In genomic region chr3:13046569-13047279, GRCh38 we compare ENCODE assay signal across 8 cellular contexts. TPM values are rescaled to one million over a fixed set of nuclear protein-coding genes. Genes with fewer than 3 reads are reported as not detected.
DNase-seq lines count a peak whose midpoint lies in the region; ATAC-seq lines count a peak whose summit lies in the region.

No MANE protein-coding gene starts in this region.

- H2AFZ ChIP-seq in trophoblast cell (ENCODE audit: insufficient read depth, low read length, poor library complexity), result no peak overlapping the region

- H3K4me3 ChIP-seq in naive thymus-derived CD4-positive, alpha-beta T cell (ENCODE audit: low read length), result no peak overlapping the region
- no peak overlapping the region for H3K4me3 ChIP-seq in trophoblast cell (ENCODE audit: low read depth, low read length)

- H3K4me3 Mint-ChIP-seq in naive thymus-derived CD4-positive, alpha-beta T cell, result peak overlapping the region in 2 of 10 donors; percentile 32 to 41

- no peak overlapping the region for H4K8ac ChIP-seq in trophoblast cell (ENCODE audit: low read depth, low read length)

- no peak for DNase-seq in naive thymus-derived CD4-positive, alpha-beta T cell
- no peak for DNase-seq in left ventricle myocardium superior
- no peak for DNase-seq in trophoblast cell
- DNase-seq in EL, result no peak

- no peak overlapping the region for H2BK5ac ChIP-seq in trophoblast cell (ENCODE audit: low read depth, low read length, poor library complexity)

- H3K36me3 Mint-ChIP-seq in naive thymus-derived CD4-positive, alpha-beta T cell, result no peaks in the 10 kb centered on the region

- POLR2A ChIA-PET in naive thymus-derived CD4-positive, alpha-beta T cell (lab: Charles Lee), result no interaction called here

- intact Hi-C loops in naive thymus-derived CD4-positive, alpha-beta T cell (cut with micrococcal nuclease), result loop anchor here in 1 of 2 donors (1.0 kb wide), 2 partner anchors 35 to 178 kb away; no protein-coding TSS in a partner anchor
- intact Hi-C loops in left ventricle myocardium superior (cut with micrococcal nuclease), result no loop called here

- no peak overlapping the region for H3K4me2 ChIP-seq in trophoblast cell (ENCODE audit: low read length)

- H3K79me1 ChIP-seq in trophoblast cell (ENCODE audit: low read length), result no peaks in the 10 kb centered on the region

- CTCF ChIA-PET in naive thymus-derived CD4-positive, alpha-beta T cell (lab: Charles Lee), result interaction anchor here (1.3 to 1.4 kb wide), 2 partner anchors 42 to 45 kb away, joined by 3 read pairs; no protein-coding TSS in a partner anchor

- no peak overlapping the region for H3K23ac ChIP-seq in trophoblast cell (ENCODE audit: low read length)

- H3K4ac ChIP-seq in trophoblast cell (ENCODE audit: low read depth, low read length), result no peak overlapping the region

- H2BK120ac ChIP-seq in trophoblast cell (ENCODE audit: insufficient read depth, low read length, poor library complexity), result no peak overlapping the region

- H3K18ac ChIP-seq in trophoblast cell (ENCODE audit: low read length), result no peak overlapping the region

- no peak overlapping the region for H2AK5ac ChIP-seq in trophoblast cell (ENCODE audit: low read length)

- ATAC-seq in GM18868 (IDR thresholded peaks at IDR 0.05; ENCODE audit: unreplicated experiment) (peak; percentile 32), GM21723 (IDR thresholded peaks at IDR 0.05; ENCODE audit: unreplicated experiment) (peak; percentile 27), HG03521 (IDR thresholded peaks at IDR 0.05; ENCODE audit: unreplicated experiment) (peak; percentile 24), HG03108 (IDR thresholded peaks at IDR 0.05; ENCODE audit: unreplicated experiment) (no peak), left ventricle myocardium superior (no peak)
- peak; percentile 16 for ATAC-seq in naive thymus-derived CD4-positive, alpha-beta T cell

- no peak overlapping the region for H2BK12ac ChIP-seq in trophoblast cell (ENCODE audit: low read length)

- H3K27ac Mint-ChIP-seq in naive thymus-derived CD4-positive, alpha-beta T cell, result peak overlapping the region in 7 of 9 donors; percentile 2 to 76 (median 51)

- peaks cover 0 to 8% of the 10 kb centered on the region in 2 donors for H3K4me1 ChIP-seq in naive thymus-derived CD4-positive, alpha-beta T cell (ENCODE audit: control insufficient read depth in 2 of 2, insufficient read depth in 2 of 2, low read length in 2 of 2)
- peaks cover 8 to 10% of the 10 kb centered on the region in 2 experiments for H3K4me1 ChIP-seq in trophoblast cell (ENCODE audit: control insufficient read depth in 1 of 2, insufficient read depth in 2 of 2, low read length in 2 of 2)

- no peak overlapping the region for H4K91ac ChIP-seq in trophoblast cell (ENCODE audit: low read depth, low read length)

- peaks cover 11 to 22% (median 13%) of the 10 kb centered on the region in 7 donors for H3K4me1 Mint-ChIP-seq in naive thymus-derived CD4-positive, alpha-beta T cell

- H3K79me2 ChIP-seq in trophoblast cell (ENCODE audit: control insufficient read depth, insufficient read depth, low read length, poor library complexity), result no peaks in the 10 kb centered on the region

- H3K9me3 Mint-ChIP-seq in naive thymus-derived CD4-positive, alpha-beta T cell, result no peaks in the 10 kb centered on the region

- H3K9ac ChIP-seq in trophoblast cell (ENCODE audit: low read length), result no peak overlapping the region

- H3K27ac ChIP-seq in naive thymus-derived CD4-positive, alpha-beta T cell (ENCODE audit: low read depth, low read length), result no peak overlapping the region
- no peak overlapping the region for H3K27ac ChIP-seq in trophoblast cell (ENCODE audit: low read depth, low read length)

- no peak overlapping the region for H4K12ac ChIP-seq in trophoblast cell (ENCODE audit: low read depth, low read length)

- WGBS in trophoblast cell (ENCODE audit: extremely low coverage, insufficient coverage, insufficient read length), result no CpG with 5 or more reads among the region's 15 CpGs

- no peaks in the 10 kb centered on the region for H3K9me3 ChIP-seq in naive thymus-derived CD4-positive, alpha-beta T cell (ENCODE audit: control insufficient read depth in 2 of 3, low read length in 3 of 3)
- H3K9me3 ChIP-seq in trophoblast cell (ENCODE audit: insufficient read depth, low read depth, low read length), result no peaks in the 10 kb centered on the region

- H3K14ac ChIP-seq in trophoblast cell (ENCODE audit: low read length), result no peak overlapping the region

- H3K36me3 ChIP-seq in naive thymus-derived CD4-positive, alpha-beta T cell (ENCODE audit: control insufficient read depth in 2 of 3, insufficient read depth in 3 of 3, low read length in 3 of 3), result no peaks in the 10 kb centered on the region
- H3K36me3 ChIP-seq in trophoblast cell (ENCODE audit: control insufficient read depth in 1 of 2, insufficient read depth in 2 of 2, low read length in 2 of 2), result no peaks in the 10 kb centered on the region

- H3K27me3 Mint-ChIP-seq in naive thymus-derived CD4-positive, alpha-beta T cell, result no peaks in the 10 kb centered on the region

- no peaks in the 10 kb centered on the region for H3K27me3 ChIP-seq in naive thymus-derived CD4-positive, alpha-beta T cell (ENCODE audit: control insufficient read depth in 2 of 2, insufficient read depth in 2 of 2, low read length in 2 of 2)
- H3K27me3 ChIP-seq in trophoblast cell (ENCODE audit: insufficient read depth, low read length), result no peaks in the 10 kb centered on the region

RNA-seq across cellular contexts. Expression of gene IQSEC1, which starts 26.5 kb away (rescaled TPM):
- 100 to 1,000 TPM in 1 of 5 experiments, 10 to 100 TPM in 4; 51.8 to 163 (median 79.5) TPM for total RNA-seq in naive thymus-derived CD4-positive, alpha-beta T cell
- polyA plus RNA-seq in naive thymus-derived CD4-positive, alpha-beta T cell, result 10 to 100 TPM; 21.1 to 38.8 TPM
- 95.1 TPM for total RNA-seq in left ventricle myocardium superior
- polyA plus RNA-seq in trophoblast cell (2013), result 28.1 and 28.5 TPM in 2 replicates

Comparison
In these comparisons a context has a peak if more than half of its experiments do, and no peak if none do; other contexts are left out.
1. ATAC-seq: peak in GM18868 (single experiment), GM21723 (single experiment), HG03521 (single experiment) and naive thymus-derived CD4-positive, alpha-beta T cell (single experiment); none in HG03108 (single experiment) and left ventricle myocardium superior (single experiment).